8 cellular contexts compared by ENCODE assay signal in genomic region chr3:136860541-136860940, GRCh38. TPM values are rescaled to one million over a fixed set of nuclear protein-coding genes. Genes with fewer than 3 reads are reported as not detected.
DNase-seq lines count a peak whose midpoint lies in the region; ATAC-seq and TF ChIP-seq lines count a peak whose summit lies in the region.

No MANE protein-coding gene starts in this region.

- H3K9ac ChIP-seq in iPS-20b (ENCODE audit: low read depth, low read length): peak overlapping the region; percentile 90; the same call in 1 of the 2 replicates

- DNase-seq in cardiac muscle cell (ENCODE audit: low read depth in 1 of 2, low spot score in 1 of 2) (peak; percentile 2 to 21), cardiac septum (ENCODE audit: low spot score) (no peak), WTC11 (ENCODE audit: low spot score) (no peak), upper lobe of left lung (no peak), NCI-H226 (no peak)
- no peak for DNase-seq in stimulated activated CD8-positive, alpha-beta memory T cell treated with anti-CD3 and anti-CD28 coated beads, Interleukin-4, amount 100 ng/mL, for 48 hours

- no peaks in the 10 kb centered on the region for H3K27me3 ChIP-seq in cardiac muscle cell
- no peaks in the 10 kb centered on the region for H3K27me3 ChIP-seq in iPS-20b (ENCODE audit: insufficient read depth, low read length)
- no peaks in the 10 kb centered on the region for H3K27me3 ChIP-seq in upper lobe of left lung

- no peak for TF ChIP-seq EP300 in upper lobe of left lung (IDR thresholded peaks at IDR 0.05)

- peak overlapping the region; percentile 94 for H3K27ac Mint-ChIP-seq in WTC11

- ATAC-seq in WTC11: peak; percentile 12
- ATAC-seq in upper lobe of left lung (ENCODE audit: low FRiP score in 2 of 2): no peak
- no peak for ATAC-seq in GM18520 (IDR thresholded peaks at IDR 0.05; ENCODE audit: unreplicated experiment)

- H3K27ac ChIP-seq in cardiac muscle cell (no peak overlapping the region), iPS-20b (ENCODE audit: low read length) (peak overlapping the region; percentile 1), upper lobe of left lung (peak overlapping the region in 2 of 4 donors; percentile 94)

- WGBS in upper lobe of left lung, 2 donors: 57 to 71% methylated on average over 4 of the region's 4 CpGs

- H3K36me3 Mint-ChIP-seq in WTC11: peaks cover 4% of the 10 kb centered on the region; the same call in 1 of the 2 replicates

- no peaks in the 10 kb centered on the region for H3K27me3 Mint-ChIP-seq in WTC11 (ENCODE audit: low read depth)

- H3K36me3 ChIP-seq in cardiac muscle cell (no peaks in the 10 kb centered on the region), iPS-20b (ENCODE audit: insufficient read depth, low read depth, low read length) (no peaks in the 10 kb centered on the region), upper lobe of left lung (no peaks in the 10 kb centered on the region)

- intact Hi-C loops in cardiac septum (cut with DNase I): loop anchor here (5.0 to 10.0 kb wide), 3 partner anchors 72 to 663 kb away; partner anchors contain the start of gene MSL2

- H3K4me1 Mint-ChIP-seq in WTC11: peaks cover 52% of the 10 kb centered on the region

- H3K9me3 Mint-ChIP-seq in WTC11: no peaks in the 10 kb centered on the region

- POLR2A ChIA-PET in WTC11 (lab: Charles Lee): interaction anchor here (2.2 to 2.8 kb wide), 2 partner anchors 97 to 108 kb away, joined by 16 to 19 read pairs; partner anchors contain the start of genes IL20RB and STAG1

- no peaks in the 10 kb centered on the region for H3K9me3 ChIP-seq in cardiac muscle cell (ENCODE audit: low read depth)
- no peaks in the 10 kb centered on the region for H3K9me3 ChIP-seq in iPS-20b (ENCODE audit: insufficient read depth, low read depth, low read length)
- no peaks in the 10 kb centered on the region for H3K9me3 ChIP-seq in upper lobe of left lung

- H3K4me3 ChIP-seq in cardiac muscle cell: peak overlapping the region; percentile 88
- peak overlapping the region; percentile 98 for H3K4me3 ChIP-seq in iPS-20b (ENCODE audit: low read length)
- peak overlapping the region in 3 of 4 donors; percentile 63 to 88 (median 70) for H3K4me3 ChIP-seq in upper lobe of left lung

- H3K4me3 Mint-ChIP-seq in WTC11: peak overlapping the region; percentile 94

- TF ChIP-seq CTCF in cardiac muscle cell (IDR thresholded peaks at IDR 0.05; ENCODE audit: low read depth, low read length) (no peak), WTC11 (IDR thresholded peaks at IDR 0.05) (no peak), upper lobe of left lung (IDR thresholded peaks at IDR 0.05) (no peak)

- no peak for TF ChIP-seq POLR2A in upper lobe of left lung (IDR thresholded peaks at IDR 0.05)

- CTCF ChIA-PET in WTC11 (lab: Charles Lee): interaction anchor here (0.8 to 4.2 kb wide), 5 partner anchors 21 to 262 kb away, joined by 3 to 29 read pairs (median 3); partner anchors contain the start of gene STAG1

- H3K4me1 ChIP-seq in cardiac muscle cell (ENCODE audit: low read depth) (no peaks in the 10 kb centered on the region), iPS-20b (ENCODE audit: insufficient read depth, low read length) (peaks cover 21% of the 10 kb centered on the region; the same call in 1 of the 2 replicates), upper lobe of left lung (peaks cover 22 to 38% (median 30%) of the 10 kb centered on the region in 4 donors)

TF ChIP-seq in WTC11, 78 proteins besides CTCF, POLR2A, EP300 and RAD21:
- no peak for TF ChIP-seq ZNF396 (CRISPR knock-in tag; IDR thresholded peaks at IDR 0.05; ENCODE audit: borderline replicate concordance)
- no peak for TF ChIP-seq EMX1 (CRISPR knock-in tag; IDR thresholded peaks at IDR 0.05)
- TF ChIP-seq ZBTB21 (CRISPR knock-in tag; IDR thresholded peaks at IDR 0.05; ENCODE audit: borderline replicate concordance): 0 out of 2 replicates have a peak, but pooled peaks have one; percentile 31
- no peak for TF ChIP-seq ZBTB43 (CRISPR knock-in tag; IDR thresholded peaks at IDR 0.05)
- TF ChIP-seq MLX (CRISPR knock-in tag; IDR thresholded peaks at IDR 0.05): no peak

RNA-seq across cellular contexts. Expression of gene NCK1, which starts 1.5 kb away (rescaled TPM):
- total RNA-seq in cardiac muscle cell (22.6 and 30.3 TPM in 2 replicates), cardiac septum (22.1 TPM), WTC11 (2021) (24.4 to 31.6 TPM (median 28.9 TPM) in 3 replicates), upper lobe of left lung (10 to 100 TPM; 26.2 to 61.7 (median 44.8) TPM)
- polyA plus RNA-seq in cardiac muscle cell: 24.6 and 28.6 TPM in 2 replicates

RNA-seq across cellular contexts. Expression of gene SLC35G2, which starts 41.6 kb away (rescaled TPM):
- 0.27 and 0.78 TPM in 2 replicates for total RNA-seq in cardiac muscle cell
- 3.4 and 3.5 TPM in 2 replicates for polyA plus RNA-seq in cardiac muscle cell
- 4.7 TPM for total RNA-seq in cardiac septum
- 3.3 to 3.6 TPM (median 3.6 TPM) in 3 replicates for total RNA-seq in WTC11 (2021)
- total RNA-seq in upper lobe of left lung: 10 to 100 TPM in 1 of 6 donors, 1 to 10 TPM in 5; 3.3 to 10.5 (median 6.5) TPM

Comparison
In these comparisons a context has a peak if more than half of its experiments do, and no peak if none do; other contexts are left out.
1. DNase-seq: peak in cardiac muscle cell (2 of 2); none in cardiac septum (single experiment), WTC11 (single experiment), upper lobe of left lung (0 of 2), stimulated activated CD8-positive, alpha-beta memory T cell treated with anti-CD3 and anti-CD28 coated beads, Interleukin-4, amount 100 ng/mL, for 48 hours (single experiment) and NCI-H226 (single experiment).
2. Peak in every context shown above with its lines, with median percentiles within 50 percentile points of each other: H3K4me3 ChIP-seq.